10 cellular contexts compared by ENCODE assay signal in the genomic region with DNA sequence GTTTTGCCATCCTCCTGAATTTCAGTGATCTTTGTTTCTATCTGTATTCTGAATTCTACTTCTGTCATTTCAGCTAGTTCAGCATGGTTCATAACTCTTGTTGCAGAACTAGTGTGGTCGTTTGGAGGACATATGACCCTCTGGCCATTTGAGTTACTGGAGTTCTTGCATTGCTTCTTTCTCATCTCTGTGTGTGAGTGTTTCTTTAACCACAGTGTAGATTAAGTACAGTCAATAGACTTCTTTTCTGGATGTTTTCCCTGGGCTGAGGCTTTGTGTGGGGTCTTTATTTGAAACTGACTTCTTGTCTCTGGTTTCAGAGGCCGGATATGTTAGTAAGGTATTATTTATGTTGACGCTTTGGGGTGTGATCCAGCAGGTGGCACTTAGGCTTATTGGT. TPM values are rescaled to one million over a fixed set of nuclear protein-coding genes. Genes with fewer than 3 reads are reported as not detected.
"Had no signal": no experiment of that assay in that cellular context is flagged by ENCODE, and none has a peak within 500 bp of the region (broad histone marks: within the 10 kb centered on the region; RNA-seq: fewer than 3 reads in every experiment).

No MANE protein-coding gene starts in this region.

- H3K27ac Mint-ChIP-seq: GM23338, H9, IgD-negative memory B cell had no signal

- FAIRE-seq: H1, H54, HepG2 had no signal

- H3K36me3 Mint-ChIP-seq: IgD-negative memory B cell had no signal

- H2AFZ ChIP-seq: GM23338 had no signal

- ATAC-seq: GM23338, HepG2 had no signal

- H3K4me3 Mint-ChIP-seq: GM23338, H9 had no signal

- H3K4me2 ChIP-seq: GM23338 had no signal

- DNase-seq: H9, HCEC 1CT, KBM-7 had no signal

- H3K27ac ChIP-seq: HL-60 had no signal

- H3K9me3 Mint-ChIP-seq: GM23338 had no signal

- H3K4me3 ChIP-seq: GM23338 had no signal

- H3K4me1 Mint-ChIP-seq: IgD-negative memory B cell had no signal

RNA-seq across cellular contexts. Expression of a gene that starts 14.7 kb away (rescaled TPM):
- total RNA-seq: GM23338, H1, H9, HepG2, HT1080 had no signal
- polyA plus RNA-seq: GM23338, H1, HepG2, IgD-negative memory B cell had no signal

RNA-seq across cellular contexts. Expression of a gene that starts 38.2 kb away (rescaled TPM):
- total RNA-seq: GM23338, H1, H9, HepG2 had no signal
- polyA plus RNA-seq: GM23338, HepG2, IgD-negative memory B cell had no signal
